19 cellular contexts compared by ENCODE assay signal in genomic region chr2:238963164-238963969, GRCh38.
DNase-seq lines count a peak whose midpoint lies in the region; ATAC-seq and TF ChIP-seq lines count a peak whose summit lies in the region.
"Had no signal": no experiment of that assay in that cellular context is flagged by ENCODE, and none has a peak within 500 bp of the region (broad histone marks: within the 10 kb centered on the region; RNA-seq: fewer than 3 reads in every experiment).

No MANE protein-coding gene starts in this region.

- H3K4me3 Mint-ChIP-seq in activated CD8-positive, alpha-beta T cell treated with anti-CD3 and anti-CD28 coated beads for 36 hours = no peak overlapping the region
- H3K4me3 Mint-ChIP-seq: CD4-positive, CD25-positive, alpha-beta regulatory T cell had no signal

- no peaks in the 10 kb centered on the region for H3K9me3 Mint-ChIP-seq in activated CD8-positive, alpha-beta T cell treated with anti-CD3 and anti-CD28 coated beads for 36 hours

- H3K36me3 Mint-ChIP-seq in activated CD8-positive, alpha-beta T cell treated with anti-CD3 and anti-CD28 coated beads for 36 hours (ENCODE audit: low read depth) = no peaks in the 10 kb centered on the region
- H3K36me3 Mint-ChIP-seq: CD4-positive, CD25-positive, alpha-beta regulatory T cell had no signal

- peaks cover 7% of the 10 kb centered on the region for H3K27me3 Mint-ChIP-seq in activated CD8-positive, alpha-beta T cell treated with anti-CD3 and anti-CD28 coated beads for 36 hours

- intact Hi-C loops in activated CD8-positive, alpha-beta T cell treated with anti-CD3 and anti-CD28 coated beads for 36 hours (cut with micrococcal nuclease) = no loop called here

- no peak for ATAC-seq in activated CD8-positive, alpha-beta T cell treated with anti-CD3 and anti-CD28 coated beads for 36 hours
- no peak for ATAC-seq in activated CD4-positive, CD25-positive, alpha-beta regulatory T cell treated with anti-CD3 and anti-CD28 coated beads, Interleukin-2, amount 50 U/mL, for 24 hours

- no peak overlapping the region for H3K27ac Mint-ChIP-seq in activated CD8-positive, alpha-beta T cell treated with anti-CD3 and anti-CD28 coated beads for 36 hours
- H3K27ac Mint-ChIP-seq: CD4-positive, CD25-positive, alpha-beta regulatory T cell had no signal

- TF ChIP-seq CTCF in choroid plexus epithelial cell (conservative IDR thresholded peaks at IDR 0.05; ENCODE audit: low read depth, low read length) = peak; percentile 16
- no peak for TF ChIP-seq CTCF in activated CD8-positive, alpha-beta T cell treated with anti-CD3 and anti-CD28 coated beads for 36 hours (IDR thresholded peaks at IDR 0.05)

- H3K4me1 Mint-ChIP-seq in activated CD8-positive, alpha-beta T cell treated with anti-CD3 and anti-CD28 coated beads for 36 hours (ENCODE audit: low read depth) = no peaks in the 10 kb centered on the region
- H3K4me1 Mint-ChIP-seq: CD4-positive, CD25-positive, alpha-beta regulatory T cell had no signal

- CTCF ChIA-PET in activated CD8-positive, alpha-beta T cell treated with anti-CD3 and anti-CD28 coated beads for 36 hours (lab: Charles Lee) = no interaction called here

- POLR2A ChIA-PET in activated CD8-positive, alpha-beta T cell treated with anti-CD3 and anti-CD28 coated beads for 36 hours (lab: Charles Lee) = no interaction called here

- DNase-seq in M059J (ENCODE audit: low read depth) = peak; percentile 10
- DNase-seq in choroid plexus epithelial cell (ENCODE audit: low read depth) = peak; percentile 75
- DNase-seq in kidney glomerular epithelial cell (lab: John Stamatoyannopoulos, UW) = peak; percentile 6
- DNase-seq in renal cortical epithelial cell (ENCODE audit: low read depth) = peak; percentile 18
- no peak for DNase-seq in NCI-H1436 treated with DMSO at 0.1 percent for 48 hours (lab: John Stamatoyannopoulos, UW)
- DNase-seq in activated CD4-positive, alpha-beta T cell treated with anti-CD3 and anti-CD28 coated beads, Interleukin-2, amount 50 U/mL, for 1 hour = no peak
- no peak for DNase-seq in activated CD8-positive, alpha-beta T cell treated with anti-CD3 and anti-CD28 coated beads for 36 hours
- DNase-seq: activated naive CD4-positive, alpha-beta T cell treated with anti-CD3 and anti-CD28 coated beads, Interleukin-2, amount 50 U/mL, for 16 hours; CD4-positive, CD25-positive, alpha-beta regulatory T cell; left ventricle myocardium inferior; MV-4-11; NCI-H1694; NCI-H2171; NCI-H526; SHP77; stimulated activated CD4-positive, alpha-beta T cell treated with anti-CD3 and anti-CD28 coated beads, Interleukin-2, amount 100 ng/mL, for 48 hours; stimulated activated naive CD4-positive, alpha-beta T cell had no signal

- H3K4me3 ChIP-seq in choroid plexus epithelial cell (ENCODE audit: low read depth, low read length) = no peak overlapping the region
- H3K4me3 ChIP-seq: left ventricle myocardium inferior, thoracic aorta had no signal

Comparison
In these comparisons a context has a peak if more than half of its experiments do, and no peak if none do; other contexts are left out.
1. DNase-seq: peak in M059J (single experiment), choroid plexus epithelial cell (single experiment), kidney glomerular epithelial cell (single experiment) and renal cortical epithelial cell (single experiment); none in NCI-H1436 treated with DMSO at 0.1 percent for 48 hours (single experiment), activated CD4-positive, alpha-beta T cell treated with anti-CD3 and anti-CD28 coated beads, Interleukin-2, amount 50 U/mL, for 1 hour (single experiment) and activated CD8-positive, alpha-beta T cell treated with anti-CD3 and anti-CD28 coated beads for 36 hours (single experiment).